21 cellular contexts compared by ENCODE assay signal in the genomic region with DNA sequence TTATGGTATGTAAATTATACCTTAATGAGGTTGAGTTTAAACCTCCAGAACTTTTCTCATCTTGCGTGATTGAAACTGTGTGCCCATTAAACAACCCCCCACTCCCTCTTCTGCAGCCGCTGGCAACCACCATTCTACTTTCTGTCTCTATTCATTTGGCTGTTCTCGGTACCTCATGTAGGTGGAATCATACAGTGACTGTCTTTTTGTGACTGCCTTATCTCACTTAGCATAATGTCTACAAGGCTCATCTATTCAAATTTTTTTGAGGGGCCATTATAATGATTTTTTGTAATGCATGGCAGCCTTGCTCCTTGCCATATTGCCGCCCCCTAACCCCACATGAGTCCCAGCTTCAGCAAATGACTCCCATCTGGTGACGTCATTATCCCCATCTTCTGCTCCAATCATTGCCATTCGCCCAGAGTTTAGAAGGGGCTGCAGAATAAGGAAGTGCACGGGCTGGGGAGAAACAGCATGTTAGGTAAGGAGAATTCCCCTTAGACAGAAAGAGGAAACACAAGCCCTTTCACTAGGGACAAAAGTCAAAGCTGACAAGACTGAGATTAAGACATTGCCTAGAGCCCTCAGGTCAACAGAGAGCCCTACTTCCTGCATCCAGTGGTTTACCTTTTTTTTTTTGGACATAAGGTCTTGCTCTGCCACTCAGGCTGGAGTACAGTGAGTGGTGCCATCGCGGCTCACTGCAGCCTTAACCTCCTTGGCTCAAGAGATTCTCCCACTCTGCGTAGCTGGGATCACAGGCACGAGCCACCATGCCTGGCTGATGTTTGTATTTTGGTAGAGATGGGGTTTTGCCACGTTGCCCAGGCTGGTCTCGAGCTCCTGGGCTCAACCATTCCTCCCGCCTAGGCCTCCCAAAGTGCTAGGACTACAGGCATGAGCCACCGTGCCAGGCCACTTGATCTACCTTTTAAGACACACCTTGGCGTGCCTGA.
DNase-seq lines count a peak whose midpoint lies in the region; ATAC-seq, FAIRE-seq and TF ChIP-seq lines count a peak whose summit lies in the region.
"Had no signal": no experiment of that assay in that cellular context is flagged by ENCODE, and none has a peak within 500 bp of the region (broad histone marks: within the 10 kb centered on the region; RNA-seq: fewer than 3 reads in every experiment).

No MANE protein-coding gene starts in this region.

- no peaks in the 10 kb centered on the region for H3F3A ChIP-seq in GM23338 (replicated peaks; ENCODE audit: low read depth)

- H3K9me3 Mint-ChIP-seq in GM23338 (no peaks in the 10 kb centered on the region; the same call in 2 of the 3 replicates), memory B cell (no peaks in the 10 kb centered on the region)
- H3K9me3 Mint-ChIP-seq: CD8-positive, alpha-beta memory T cell; stimulated activated naive CD8-positive, alpha-beta T cell treated with anti-CD3 and anti-CD28 coated beads, Interleukin-15, amount 100 ng/mL, for 72 hours; T-helper 2 cell treated with Interferon-gamma antibody and Interleukin-4, amounts not matched to agents 5 μg/mL and 100 μg/mL, for 36 hours had no signal

- H3K4me3 Mint-ChIP-seq in GM23338: no peak overlapping the region
- H3K4me3 Mint-ChIP-seq in memory B cell: no peak overlapping the region
- H3K4me3 Mint-ChIP-seq: CD8-positive, alpha-beta memory T cell; stimulated activated naive CD8-positive, alpha-beta T cell treated with anti-CD3 and anti-CD28 coated beads, Interleukin-15, amount 100 ng/mL, for 72 hours; T-helper 2 cell treated with Interferon-gamma antibody and Interleukin-4, amounts not matched to agents 5 μg/mL and 100 μg/mL, for 36 hours had no signal

- no peak overlapping the region for H3K9ac ChIP-seq in kidney (ENCODE audit: low read length in 2 of 2)

- FAIRE-seq in kidney (lab: Jason Lieb, UNC): no peak

- no peak overlapping the region for H3K4me2 ChIP-seq in GM23338

- H3K36me3 Mint-ChIP-seq in GM23338 (ENCODE audit: low read depth) (no peaks in the 10 kb centered on the region), memory B cell (no peaks in the 10 kb centered on the region)
- H3K36me3 Mint-ChIP-seq: CD8-positive, alpha-beta memory T cell had no signal

- intact Hi-C loops in kidney (cut with DNase I): no loop called here

- no peaks in the 10 kb centered on the region for H3K36me3 ChIP-seq in GM23338 (ENCODE audit: insufficient read depth)
- no peaks in the 10 kb centered on the region for H3K36me3 ChIP-seq in kidney (ENCODE audit: control insufficient read depth in 1 of 2, insufficient read depth in 2 of 2, low read length in 2 of 2)
- H3K36me3 ChIP-seq: SJSA1 had no signal

- no peaks in the 10 kb centered on the region for H4K20me1 ChIP-seq in GM23338 (replicated peaks; ENCODE audit: insufficient read depth)

- DNase-seq in GF-D8 (lab: John Stamatoyannopoulos, UW) (peak; percentile 8), GM23338 (ENCODE audit: low spot score) (no peak), OCI-M1 (lab: John Stamatoyannopoulos, UW) (peak; percentile 32), memory B cell (ENCODE audit: low spot score in 2 of 2) (no peak), kidney (no peak)
- DNase-seq: ACHN; activated CD8-positive, alpha-beta memory T cell treated with anti-CD3 and anti-CD28 coated beads for 24 hours; CD8-positive, alpha-beta memory T cell; cortex of kidney; DMS79 treated with DMSO at 0.1 percent for 48 hours; foreskin melanocyte; midbrain; NCI-H2029; NCI-H446 treated with DMSO at 0.1 percent for 48 hours; stimulated activated naive CD8-positive, alpha-beta T cell treated with anti-CD3 and anti-CD28 coated beads, Interleukin-15, amount 100 ng/mL, for 72 hours had no signal

- H3K4me3 ChIP-seq in GM23338: no peak overlapping the region
- no peak overlapping the region for H3K4me3 ChIP-seq in kidney (ENCODE audit: low read length in 2 of 2)
- H3K4me3 ChIP-seq: SJSA1 had no signal

- H3K27me3 ChIP-seq in GM23338 (ENCODE audit: insufficient read depth): no peaks in the 10 kb centered on the region
- H3K27me3 ChIP-seq: SJSA1 had no signal

- peaks cover 12% of the 10 kb centered on the region for H3K4me1 Mint-ChIP-seq in GM23338
- peaks cover 10% of the 10 kb centered on the region for H3K4me1 Mint-ChIP-seq in memory B cell
- H3K4me1 Mint-ChIP-seq: CD8-positive, alpha-beta memory T cell had no signal

- H2AFZ ChIP-seq in GM23338: peak overlapping the region; percentile 23; the same call in 1 of the 2 replicates

- H3K79me2 ChIP-seq in GM23338 (replicated peaks; ENCODE audit: insufficient read depth): no peaks in the 10 kb centered on the region

- H3K4me1 ChIP-seq in GM23338 (ENCODE audit: insufficient read depth): 0 out of 2 replicates have a peak, but pooled peaks cover 7% of the 10 kb centered on the region
- no peaks in the 10 kb centered on the region for H3K4me1 ChIP-seq in kidney (ENCODE audit: control insufficient read depth in 1 of 2, insufficient read depth in 1 of 2, low read depth in 1 of 2, low read length in 2 of 2)

- H3K27me3 Mint-ChIP-seq in GM23338 (ENCODE audit: insufficient read depth, low read depth, poor library complexity) (no peaks in the 10 kb centered on the region), memory B cell (no peaks in the 10 kb centered on the region)

- H3K27ac ChIP-seq in GM23338 (ENCODE audit: low read depth): no peak overlapping the region
- no peak overlapping the region for H3K27ac ChIP-seq in kidney (ENCODE audit: low read depth in 2 of 2, low read length in 2 of 2)
- H3K27ac ChIP-seq: SJSA1 had no signal

- ATAC-seq in GM23338 (no peak), memory B cell (ENCODE audit: low read depth) (peak; percentile 97), HG02981 (IDR thresholded peaks at IDR 0.05; ENCODE audit: unreplicated experiment) (no peak), GM19455 (IDR thresholded peaks at IDR 0.05; ENCODE audit: unreplicated experiment) (no peak), GM19351 (IDR thresholded peaks at IDR 0.05; ENCODE audit: unreplicated experiment) (no peak)
- ATAC-seq: activated CD4-positive, CD25-positive, alpha-beta regulatory T cell treated with anti-CD3 and anti-CD28 coated beads, Interleukin-2, amount 50 U/mL, for 24 hours; stimulated activated naive CD8-positive, alpha-beta T cell treated with anti-CD3 and anti-CD28 coated beads, Interleukin-15, amount 100 ng/mL, for 72 hours had no signal

- H3K9me2 ChIP-seq in GM23338 (ENCODE audit: insufficient read depth): no peaks in the 10 kb centered on the region

- H3K27ac Mint-ChIP-seq in GM23338 (no peak overlapping the region; the same call in 1 of the 2 replicates), memory B cell (peak overlapping the region; percentile 5)
- H3K27ac Mint-ChIP-seq: CD8-positive, alpha-beta memory T cell; T-helper 2 cell treated with Interferon-gamma antibody and Interleukin-4, amounts not matched to agents 5 μg/mL and 100 μg/mL, for 36 hours had no signal

- no peaks in the 10 kb centered on the region for H3K9me3 ChIP-seq in kidney (ENCODE audit: control insufficient read depth in 1 of 2, low read length in 2 of 2)
- H3K9me3 ChIP-seq: SJSA1 had no signal

- no peak for TF ChIP-seq CTCF in GM23338 (conservative IDR thresholded peaks at IDR 0.05; ENCODE audit: low read depth in 2 of 2)
- no peak for TF ChIP-seq CTCF in kidney (IDR thresholded peaks at IDR 0.05; ENCODE audit: borderline replicate concordance, extremely low read depth, insufficient read depth)

TF ChIP-seq in GM23338, 12 proteins besides CTCF, POLR2A, EP300 and RAD21:
- TF ChIP-seq POLR2AphosphoS5 (IDR thresholded peaks at IDR 0.05; ENCODE audit: low read depth) (no peak), CREB1 (CRISPR knock-in tag; IDR thresholded peaks at IDR 0.05; ENCODE audit: low read depth) (no peak)

Comparison
In these comparisons a context has a peak if more than half of its experiments do, and no peak if none do; other contexts are left out.
1. DNase-seq: peak in GF-D8 (single experiment) and OCI-M1 (single experiment); none in GM23338 (single experiment), memory B cell (0 of 2) and kidney (single experiment).